In genomic region chr9:92716557-92716956, GRCh38 we compare ENCODE assay signal across 8 cellular contexts. TPM values are rescaled to one million over a fixed set of nuclear protein-coding genes. Genes with fewer than 3 reads are reported as not detected.
DNase-seq lines count a peak whose midpoint lies in the region; ATAC-seq, FAIRE-seq and TF ChIP-seq lines count a peak whose summit lies in the region.

No MANE protein-coding gene starts in this region.

- ATAC-seq in activated CD8-positive, alpha-beta T cell treated with anti-CD3 and anti-CD28 coated beads, Interleukin-2, amount 10 ng/mL, durations not matched to agents 7 days and 5 days: peak; percentile 76
- peak; percentile 75 to 84 (median 83) for ATAC-seq in natural killer cell

- H3K27ac ChIP-seq in A673 (ENCODE audit: low read depth, low read length, poor library complexity, severe bottlenecking): no peak overlapping the region
- H3K27ac ChIP-seq in endothelial cell of umbilical vein (ENCODE audit: insufficient read depth, low read depth, low read length): no peak overlapping the region

- H3K79me2 ChIP-seq in endothelial cell of umbilical vein (ENCODE audit: control insufficient read depth, insufficient read depth, low read length): peaks cover 4% of the 10 kb centered on the region

- dilution Hi-C loops in endothelial cell of umbilical vein (cut with MboI; ENCODE audit: extremely low pct_ligation_motif_present, low sequenced_read_pairs): no loop called here

- no peaks in the 10 kb centered on the region for H3K9me3 Mint-ChIP-seq in activated CD8-positive, alpha-beta T cell treated with anti-CD3 and anti-CD28 coated beads, Interleukin-2, amount 10 ng/mL, durations not matched to agents 7 days and 5 days (ENCODE audit: insufficient read depth)
- no peaks in the 10 kb centered on the region for H3K9me3 Mint-ChIP-seq in natural killer cell

- H3K4me3 ChIP-seq in A673 (ENCODE audit: low read depth, low read length, poor library complexity, severe bottlenecking): no peak overlapping the region
- no peak overlapping the region for H3K4me3 ChIP-seq in endothelial cell of umbilical vein (replicated peaks in 1 of 3; ENCODE audit: insufficient read depth in 1 of 3, low read depth in 1 of 3, low read length in 3 of 3)

- POLR2A ChIA-PET in A673 (lab: Charles Lee; ENCODE audit: low non-redundant PET) (no interaction called here), endothelial cell of umbilical vein (lab: Charles Lee) (no interaction called here)
- POLR2A ChIA-PET in activated CD8-positive, alpha-beta T cell treated with anti-CD3 and anti-CD28 coated beads, Interleukin-2, amount 10 ng/mL, durations not matched to agents 7 days and 5 days (lab: Charles Lee): no interaction called here

- peaks cover 22% of the 10 kb centered on the region for H3K4me1 Mint-ChIP-seq in activated CD8-positive, alpha-beta T cell treated with anti-CD3 and anti-CD28 coated beads, Interleukin-2, amount 10 ng/mL, durations not matched to agents 7 days and 5 days (ENCODE audit: low read depth)
- H3K4me1 Mint-ChIP-seq in natural killer cell: peaks cover 26 to 35% of the 10 kb centered on the region in 2 donors

- TF ChIP-seq POLR2A in endothelial cell of umbilical vein (IDR thresholded peaks at IDR 0.05; ENCODE audit: low read depth, low read length): no peak

- H3K4me1 ChIP-seq in A673 (ENCODE audit: insufficient read depth, low read length, poor library complexity, severe bottlenecking) (peaks cover 5% of the 10 kb centered on the region), endothelial cell of umbilical vein (ENCODE audit: control insufficient read depth, extremely low read depth, insufficient read depth, low read length) (peaks cover 5% of the 10 kb centered on the region)

- no peaks in the 10 kb centered on the region for H3K27me3 Mint-ChIP-seq in activated CD8-positive, alpha-beta T cell treated with anti-CD3 and anti-CD28 coated beads, Interleukin-2, amount 10 ng/mL, durations not matched to agents 7 days and 5 days (ENCODE audit: low read depth)
- H3K27me3 Mint-ChIP-seq in natural killer cell (ENCODE audit: low read depth in 2 of 2): no peaks in the 10 kb centered on the region

- no TSS peak for BruUV-seq in A673 (replicated peaks; lab: Mats Ljungman, UMichigan)
- no TSS peak for BruUV-seq in endothelial cell of umbilical vein (replicated peaks; lab: Mats Ljungman, UMichigan)

- no peaks in the 10 kb centered on the region for H4K20me1 ChIP-seq in endothelial cell of umbilical vein (replicated peaks; ENCODE audit: control insufficient read depth, extremely low read depth, insufficient read depth, low read length)

- H3K27me3 ChIP-seq in A673 (replicated peaks; ENCODE audit: insufficient read depth, low read depth, low read length, poor library complexity) (no peaks in the 10 kb centered on the region), endothelial cell of umbilical vein (ENCODE audit: control insufficient read depth in 2 of 2, insufficient read depth in 2 of 2, low read length in 2 of 2) (no peaks in the 10 kb centered on the region)

- in situ Hi-C loops in GM13977 (cut with MboI; ENCODE audit: low pct_unique_long_range_greater_than_20kb, low sequenced_read_pairs, unreplicated experiment): loop anchor here (5.0 kb wide), 1 partner anchor 66 kb away; no protein-coding TSS in a partner anchor

- H3K9ac ChIP-seq in endothelial cell of umbilical vein (replicated peaks; ENCODE audit: extremely low read depth, insufficient read depth, low read length): no peak overlapping the region

- H3K36me3 ChIP-seq in A673 (ENCODE audit: insufficient read depth, low read length, poor library complexity, severe bottlenecking): peaks cover 84% of the 10 kb centered on the region
- H3K36me3 ChIP-seq in endothelial cell of umbilical vein (ENCODE audit: control insufficient read depth in 2 of 2, extremely low read depth in 1 of 2, insufficient read depth in 2 of 2, low read length in 2 of 2): peaks cover 18 to 48% of the 10 kb centered on the region in 2 experiments

- peaks cover 41% of the 10 kb centered on the region for H3K36me3 Mint-ChIP-seq in activated CD8-positive, alpha-beta T cell treated with anti-CD3 and anti-CD28 coated beads, Interleukin-2, amount 10 ng/mL, durations not matched to agents 7 days and 5 days (ENCODE audit: low read depth)
- peaks cover under 1% of the 10 kb centered on the region for H3K36me3 Mint-ChIP-seq in natural killer cell

- FAIRE-seq in endothelial cell of umbilical vein (lab: Jason Lieb, UNC): peak; percentile 63

- TF ChIP-seq CTCF in A673 (conservative IDR thresholded peaks at IDR 0.05; ENCODE audit: low read depth, low read length) (peak; percentile 92), GM13977 (IDR thresholded peaks at IDR 0.05; ENCODE audit: extremely low read depth, insufficient read depth, missing control alignments) (peak; percentile 93), endothelial cell of umbilical vein (IDR thresholded peaks at IDR 0.05; ENCODE audit: extremely low read depth in 1 of 2, insufficient read depth in 1 of 2, low read depth in 1 of 2, low read length in 2 of 2) (peak; percentile 87 to 89), natural killer cell (IDR thresholded peaks at IDR 0.05) (peak; percentile 95)

- H3K4me2 ChIP-seq in endothelial cell of umbilical vein (ENCODE audit: insufficient read depth, low read length): no peak overlapping the region

- H3K9me3 ChIP-seq in A673 (ENCODE audit: low read depth, low read length, poor library complexity, severe bottlenecking): no peaks in the 10 kb centered on the region
- no peaks in the 10 kb centered on the region for H3K9me3 ChIP-seq in endothelial cell of umbilical vein (replicated peaks; ENCODE audit: control insufficient read depth, insufficient read depth, low read length)

- intact Hi-C loops in A673 (cut with micrococcal nuclease; ENCODE audit: unreplicated experiment) (loop anchor here (1.0 kb wide), 1 partner anchor 74 kb away; no protein-coding TSS in a partner anchor), endothelial cell of umbilical vein (cut with micrococcal nuclease) (loop anchor here (1.0 kb wide), 3 partner anchors 11 to 74 kb away; no protein-coding TSS in a partner anchor), natural killer cell (cut with micrococcal nuclease) (loop anchor here (1.0 kb wide), 2 partner anchors 49 to 74 kb away; no protein-coding TSS in a partner anchor)

- H3K27ac Mint-ChIP-seq in activated CD8-positive, alpha-beta T cell treated with anti-CD3 and anti-CD28 coated beads, Interleukin-2, amount 10 ng/mL, durations not matched to agents 7 days and 5 days: no peak overlapping the region
- H3K27ac Mint-ChIP-seq in natural killer cell: peak overlapping the region in 1 of 2 donors; percentile 26

- no peaks in the 10 kb centered on the region for H3K9me1 ChIP-seq in endothelial cell of umbilical vein (replicated peaks; ENCODE audit: control insufficient read depth, extremely low read depth, insufficient read depth, low read length)

- no peak overlapping the region for H2AFZ ChIP-seq in endothelial cell of umbilical vein (ENCODE audit: low read depth, low read length)

- H3K4me3 Mint-ChIP-seq in activated CD8-positive, alpha-beta T cell treated with anti-CD3 and anti-CD28 coated beads, Interleukin-2, amount 10 ng/mL, durations not matched to agents 7 days and 5 days: no peak overlapping the region
- no peak overlapping the region for H3K4me3 Mint-ChIP-seq in natural killer cell

- peak; percentile 54 for DNase-seq in A673 (ENCODE audit: low spot score)
- peak; percentile 88 for DNase-seq in GM13977 (ENCODE audit: low spot score)
- peak; percentile 29 to 53 for DNase-seq in NCI-H1930 (lab: John Stamatoyannopoulos, UW)
- DNase-seq in activated CD8-positive, alpha-beta T cell treated with anti-CD3 and anti-CD28 coated beads, Interleukin-2, amount 10 ng/mL, durations not matched to agents 7 days and 5 days: peak; percentile 88
- DNase-seq in endothelial cell of umbilical vein (ENCODE audit: low read depth, low spot score): peak; percentile 50
- peak; percentile 75 for DNase-seq in natural killer cell
- peak; percentile 76 for DNase-seq in stimulated activated naive CD4-positive, alpha-beta T cell treated with Interleukin-2 at 50 U/mL for 16 hours (lab: John Stamatoyannopoulos, UW)
- no peak for DNase-seq in GDM1 (lab: John Stamatoyannopoulos, UW)

- CTCF ChIA-PET in A673 (lab: Charles Lee) (interaction anchor here (2.7 kb wide), 1 partner anchor 73 kb away, joined by 18 read pairs; no protein-coding TSS in a partner anchor), endothelial cell of umbilical vein (lab: Charles Lee) (interaction anchor here (0.6 to 10.3 kb wide), 28 partner anchors 9 to 91 kb away, joined by 3 to 226 read pairs (median 4); partner anchors contain the start of gene BICD2)
- CTCF ChIA-PET in activated CD8-positive, alpha-beta T cell treated with anti-CD3 and anti-CD28 coated beads, Interleukin-2, amount 10 ng/mL, durations not matched to agents 7 days and 5 days (lab: Charles Lee): interaction anchor here (0.5 to 8.1 kb wide), 19 partner anchors 9 to 600 kb away, joined by 3 to 90 read pairs (median 3); partner anchors contain the start of genes BICD2 and IPPK

RNA-seq across cellular contexts. Expression of gene IPPK, which starts 46.6 kb away (rescaled TPM):
- total RNA-seq in A673 (2021) (11.4 and 14.0 TPM in 2 replicates), endothelial cell of umbilical vein (12.5 and 14.0 TPM in 2 replicates), natural killer cell (1 to 10 TPM; 4.9 to 9.2 (median 6.7) TPM)
- total RNA-seq in activated CD8-positive, alpha-beta T cell treated with anti-CD3 and anti-CD28 coated beads, Interleukin-2, amount 10 ng/mL, durations not matched to agents 7 days and 5 days: 1 to 10 TPM; 8.7 to 9.7 TPM
- polyA plus RNA-seq in endothelial cell of umbilical vein: 26.6 and 28.0 TPM in 2 replicates
- 21.6 and 26.3 TPM in 2 replicates for polyA plus RNA-seq in endothelial cell of umbilical vein (2011; cell fraction: cytosol; rRNA removed)
- 58.5 and 61.1 TPM in 2 replicates for polyA plus RNA-seq in endothelial cell of umbilical vein (2011; cell fraction: nucleus; rRNA removed)
- 17.4 and 20.9 TPM in 2 replicates for polyA plus RNA-seq in endothelial cell of umbilical vein (2012)
- 50.1 and 70.1 TPM in 2 replicates for polyA minus RNA-seq in endothelial cell of umbilical vein
- 10.3 TPM for polyA minus RNA-seq in endothelial cell of umbilical vein (2011; cell fraction: cytosol; rRNA and poly(A)+ RNA removed)
- polyA minus RNA-seq in endothelial cell of umbilical vein (2011; cell fraction: nucleus; rRNA and poly(A)+ RNA removed): 15.4 and 26.9 TPM in 2 replicates

RNA-seq across cellular contexts. Expression of gene BICD2, which starts 48.1 kb away (rescaled TPM):
- total RNA-seq in A673 (2021) (44.3 and 47.8 TPM in 2 replicates), endothelial cell of umbilical vein (37.9 and 39.3 TPM in 2 replicates), natural killer cell (10 to 100 TPM; 27.0 to 39.7 (median 39.7) TPM)
- total RNA-seq in activated CD8-positive, alpha-beta T cell treated with anti-CD3 and anti-CD28 coated beads, Interleukin-2, amount 10 ng/mL, durations not matched to agents 7 days and 5 days: 10 to 100 TPM; 31.9 to 32.5 TPM
- polyA plus RNA-seq in endothelial cell of umbilical vein: 10.7 and 14.3 TPM in 2 replicates
- polyA plus RNA-seq in endothelial cell of umbilical vein (2011; cell fraction: cytosol; rRNA removed): 14.3 and 15.3 TPM in 2 replicates
- polyA plus RNA-seq in endothelial cell of umbilical vein (2011; cell fraction: nucleus; rRNA removed): 14.5 and 15.9 TPM in 2 replicates
- 27.3 and 29.9 TPM in 2 replicates for polyA plus RNA-seq in endothelial cell of umbilical vein (2012)
- 15.9 and 18.7 TPM in 2 replicates for polyA minus RNA-seq in endothelial cell of umbilical vein
- polyA minus RNA-seq in endothelial cell of umbilical vein (2011; cell fraction: cytosol; rRNA and poly(A)+ RNA removed): 7.6 TPM
- polyA minus RNA-seq in endothelial cell of umbilical vein (2011; cell fraction: nucleus; rRNA and poly(A)+ RNA removed): 8.5 and 9.8 TPM in 2 replicates
